ENCODE assay signal across 22 cellular contexts in genomic region chr17:59190806-59191205, GRCh38.
"Had no signal": no experiment of that assay in that cellular context is flagged by ENCODE, and none has a peak within 500 bp of the region (broad histone marks: within the 10 kb centered on the region; RNA-seq: fewer than 3 reads in every experiment).

No MANE protein-coding gene starts in this region.

- H3K4me1 Mint-ChIP-seq: mesothelial cell of epicardium, natural killer cell, nephron progenitor cell had no signal

- H3K4me1 ChIP-seq: left ventricle myocardium inferior, pancreas, psoas muscle, right lobe of liver, stomach, testis, thyroid gland, transverse colon, upper lobe of right lung had no signal

- DNase-seq: hippocampal formation; left ventricle myocardium inferior; mesendoderm; naive B cell; natural killer cell; nephron progenitor cell; pancreas; psoas muscle; right lobe of liver; stimulated activated CD4-positive, alpha-beta T cell treated with anti-CD3 and anti-CD28 coated beads, Interleukin-12 subunit alpha, Interleukin-12 subunit beta, amount 100 ng/mL, for 4 hours; stimulated activated CD4-positive, alpha-beta T cell treated with anti-CD3 and anti-CD28 coated beads, Interleukin-15, amount 100 ng/mL, for 24 hours; stimulated activated CD4-positive, alpha-beta T cell treated with anti-CD3 and anti-CD28 coated beads, Interleukin-2, amount 100 ng/mL, for 24 hours; stimulated activated CD4-positive, alpha-beta T cell treated with anti-CD3 and anti-CD28 coated beads, Interleukin-4, amount 100 ng/mL, for 1 hour; stimulated activated naive B cell treated with anti-CD40 and anti-IgM and Interleukin-4, amounts not matched to agents 10 μg/mL and 1 μg/mL and 100 μg/mL, for 72 hours; stimulated activated naive CD8-positive, alpha-beta T cell treated with anti-CD3 and anti-CD28 coated beads, Interleukin-15, Interleukin-2, amounts not matched to agents 100 U/mL and 50 U/mL, for 24 hours; stomach; testis; thyroid gland; transverse colon; upper lobe of right lung had no signal

- H3K27ac ChIP-seq: left ventricle myocardium inferior, pancreas, psoas muscle, right lobe of liver, stomach, testis, thyroid gland, transverse colon, upper lobe of right lung had no signal

- H3K9me3 ChIP-seq: left ventricle myocardium inferior, pancreas, psoas muscle, right lobe of liver, stomach, testis, thyroid gland, transverse colon, upper lobe of right lung had no signal

- H3K36me3 ChIP-seq: left ventricle myocardium inferior, pancreas, right lobe of liver, thyroid gland, transverse colon, upper lobe of right lung had no signal

- H3K4me3 ChIP-seq: left ventricle myocardium inferior, lung, pancreas, psoas muscle, right lobe of liver, stomach, testis, thyroid gland, transverse colon, upper lobe of right lung had no signal

- H3K27me3 ChIP-seq: pancreas, right lobe of liver, stomach, testis, thyroid gland, transverse colon, upper lobe of right lung had no signal

- ATAC-seq: natural killer cell; pancreas; psoas muscle; right lobe of liver; stimulated activated naive B cell treated with anti-CD40 and anti-IgM and Interleukin-4, amounts not matched to agents 10 μg/mL and 1 μg/mL and 100 μg/mL, for 72 hours; stimulated activated naive CD8-positive, alpha-beta T cell treated with anti-CD3 and anti-CD28 coated beads, Interleukin-15, Interleukin-2, amounts not matched to agents 100 U/mL and 50 U/mL, for 24 hours; upper lobe of right lung had no signal

- H3K9me3 Mint-ChIP-seq: mesothelial cell of epicardium, natural killer cell, nephron progenitor cell had no signal

- H3K27me3 Mint-ChIP-seq: naive B cell; stimulated activated naive B cell treated with anti-CD40 and anti-IgM and Interleukin-4, amounts not matched to agents 10 μg/mL and 1 μg/mL and 100 μg/mL, for 72 hours had no signal

- H3K27ac Mint-ChIP-seq: mesothelial cell of epicardium; natural killer cell; nephron progenitor cell; stimulated activated naive B cell treated with anti-CD40 and anti-IgM and Interleukin-4, amounts not matched to agents 10 μg/mL and 1 μg/mL and 100 μg/mL, for 72 hours had no signal

- H3K36me3 Mint-ChIP-seq: naive B cell, natural killer cell had no signal

- H3K4me3 Mint-ChIP-seq: mesothelial cell of epicardium; naive B cell; natural killer cell; nephron progenitor cell; stimulated activated naive B cell treated with anti-CD40 and anti-IgM and Interleukin-4, amounts not matched to agents 10 μg/mL and 1 μg/mL and 100 μg/mL, for 72 hours had no signal
